Comparison of ENCODE assay signal across 1 cellular context in genomic region chr4:42710329-42710728, GRCh38.
A peak's percentile ranks its signal among the peaks of the same experiment; 100 is the strongest.
TF ChIP-seq lines count a peak whose summit lies in the region.

No MANE protein-coding gene starts in this region.

TF ChIP-seq in HepG2, 621 proteins besides CTCF, POLR2A, EP300 and RAD21:
- TF ChIP-seq MAFK (conservative IDR thresholded peaks at IDR 0.05 in 1 of 2, IDR thresholded peaks at IDR 0.05 in 1 of 2; ENCODE audit: low read length in 2 of 2) = peak; percentile 96 to 97
- no peak for TF ChIP-seq ZNF605 (CRISPR knock-in tag; IDR thresholded peaks at IDR 0.05)
- TF ChIP-seq MAFF (IDR thresholded peaks at IDR 0.05; ENCODE audit: low read depth, low read length) = peak; percentile 95
